Comparison of ENCODE assay signal across 21 cellular contexts in the genomic region with DNA sequence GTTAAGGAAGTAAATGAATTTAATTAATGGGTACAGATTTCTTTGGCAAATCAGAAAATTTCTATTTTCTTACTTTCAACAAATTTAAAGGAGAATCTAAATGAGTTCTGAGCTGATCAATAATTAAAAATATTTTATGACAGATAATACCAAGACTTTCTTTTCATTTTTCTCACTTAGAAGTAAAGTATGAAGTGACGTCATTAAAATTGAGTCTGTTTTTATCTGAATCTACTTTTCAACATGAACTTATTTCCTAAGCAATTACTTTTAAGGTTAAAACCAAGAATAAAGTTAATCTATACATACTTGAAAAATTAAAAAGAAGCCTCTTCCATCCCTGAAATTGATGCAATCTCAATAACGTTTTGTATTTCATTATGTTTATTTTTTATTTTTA.
A peak's percentile ranks its signal among the peaks of the same experiment; 100 is the strongest.
DNase-seq lines count a peak whose midpoint lies in the region; ATAC-seq, FAIRE-seq and TF ChIP-seq lines count a peak whose summit lies in the region.
"Had no signal": no experiment of that assay in that cellular context is flagged by ENCODE, and none has a peak within 500 bp of the region (broad histone marks: within the 10 kb centered on the region; RNA-seq: fewer than 3 reads in every experiment).

No MANE protein-coding gene starts in this region.

- WGBS in HepG2 (ENCODE audit: low lambda C conversion rate) = 4% methylated on average over 2 of the region's 2 CpGs
- WGBS in right lobe of liver (ENCODE audit: insufficient coverage, low coverage, low lambda C conversion rate, missing lambda C conversion rate) = 37% methylated on average over 2 of the region's 2 CpGs

- TF ChIP-seq CTCF in HepG2 (CRISPR knock-in tag; IDR thresholded peaks at IDR 0.05) (no peak), right lobe of liver (IDR thresholded peaks at IDR 0.05) (no peak)

- no peaks in the 10 kb centered on the region for H3K4me1 ChIP-seq in HepG2 (ENCODE audit: insufficient read depth, low read length)
- H3K4me1 ChIP-seq in right lobe of liver = no peaks in the 10 kb centered on the region
- H3K4me1 ChIP-seq: A549; BLaER1 treated with 17β-estradiol and CSF1 and Interleukin-3, amounts not matched to agents 10 nM and 100 nM; Caco-2 had no signal

- H3K36me3 ChIP-seq in HepG2 (replicated peaks in 1 of 2; ENCODE audit: control insufficient read depth in 1 of 2, insufficient read depth in 2 of 2, low read length in 2 of 2) (no peaks in the 10 kb centered on the region), right lobe of liver (no peaks in the 10 kb centered on the region)
- H3K36me3 ChIP-seq: BLaER1 treated with 17β-estradiol and CSF1 and Interleukin-3, amounts not matched to agents 10 nM and 100 nM had no signal

- CTCF ChIA-PET in HepG2 (lab: Yijun Ruan, JAX; ENCODE audit: low intra/inter-chr PET ratio, low total read pairs) = no interaction called here

- POLR2A ChIA-PET in HepG2 (lab: Yijun Ruan, JAX) = no interaction called here

- no peak overlapping the region for H3K4me3 ChIP-seq in HepG2 (replicated peaks in 1 of 3; ENCODE audit: insufficient read depth in 1 of 3, low read depth in 2 of 3, low read length in 3 of 3)
- no peak overlapping the region for H3K4me3 ChIP-seq in right lobe of liver
- H3K4me3 ChIP-seq: A549; BLaER1 treated with 17β-estradiol and CSF1 and Interleukin-3, amounts not matched to agents 10 nM and 100 nM had no signal

- in situ Hi-C loops in HepG2 (cut with HindIII; ENCODE audit: extremely low pct_ligation_motif_present, low pct_unique_long_range_greater_than_20kb) = no loop called here

- H3K27ac ChIP-seq in HepG2 (ENCODE audit: extremely low read length, insufficient read depth, low read length) (no peak overlapping the region), right lobe of liver (no peak overlapping the region)
- H3K27ac ChIP-seq: 22Rv1; A549; BLaER1 treated with 17β-estradiol and CSF1 and Interleukin-3, amounts not matched to agents 10 nM and 100 nM; C4-2B had no signal

- H3K79me2 ChIP-seq in HepG2 (ENCODE audit: insufficient read depth, low read length) = no peaks in the 10 kb centered on the region

- no peak for ATAC-seq in HepG2
- ATAC-seq in right lobe of liver = no peak
- ATAC-seq: A549; CD8-positive, alpha-beta T cell had no signal

- no peak for FAIRE-seq in HepG2 (lab: Jason Lieb, UNC)
- peak; percentile 18 for FAIRE-seq in colon (lab: Jason Lieb, UNC)
- FAIRE-seq: A549, D721Med, G401.6, GM12892, GM18507, GM19239 had no signal

- H4K20me1 ChIP-seq in HepG2 (ENCODE audit: insufficient read depth, low read length) = no peaks in the 10 kb centered on the region
- H4K20me1 ChIP-seq: BLaER1 treated with 17β-estradiol and CSF1 and Interleukin-3, amounts not matched to agents 10 nM and 100 nM had no signal

- no peak overlapping the region for H2AFZ ChIP-seq in HepG2 (ENCODE audit: low read length)

- DNase-seq in HepG2 (ENCODE audit: low spot score) (no peak), right lobe of liver (no peak), Kasumi-1 (lab: John Stamatoyannopoulos, UW) (no peak), NCI-H345 treated with DMSO at 0.1 percent for 48 hours (lab: John Stamatoyannopoulos, UW; ENCODE audit: unreplicated experiment) (no peak)
- DNase-seq: AML-193; Caco-2; Calu3; CD4-positive, alpha-beta T cell; CD8-positive, alpha-beta T cell; DMS79 treated with DMSO at 0.1 percent for 48 hours; GF-D8 had no signal

- H3K4me2 ChIP-seq in HepG2 (ENCODE audit: low read depth, low read length) = no peak overlapping the region
- H3K4me2 ChIP-seq: A549; BLaER1 treated with 17β-estradiol and CSF1 and Interleukin-3, amounts not matched to agents 10 nM and 100 nM had no signal

- no peaks in the 10 kb centered on the region for H3K27me3 ChIP-seq in HepG2 (ENCODE audit: control insufficient read depth in 1 of 2, insufficient read depth in 2 of 2, low read length in 2 of 2)
- no peaks in the 10 kb centered on the region for H3K27me3 ChIP-seq in right lobe of liver
- H3K27me3 ChIP-seq: BLaER1 treated with 17β-estradiol and CSF1 and Interleukin-3, amounts not matched to agents 10 nM and 100 nM had no signal

- H3K9me3 ChIP-seq in HepG2 (ENCODE audit: low read length) (no peaks in the 10 kb centered on the region), right lobe of liver (no peaks in the 10 kb centered on the region)
- H3K9me3 ChIP-seq: A549; BLaER1 treated with 17β-estradiol and CSF1 and Interleukin-3, amounts not matched to agents 10 nM and 100 nM; Caco-2 had no signal

- TF ChIP-seq POLR2A in HepG2 (IDR thresholded peaks at IDR 0.05; ENCODE audit: insufficient read depth in 1 of 2, low read depth in 2 of 2, low read length in 2 of 2) (no peak), right lobe of liver (IDR thresholded peaks at IDR 0.05) (no peak)

- TF ChIP-seq RAD21 in HepG2 (CRISPR knock-in tag; IDR thresholded peaks at IDR 0.05) = no peak

- intact Hi-C loops in HepG2 (cut with micrococcal nuclease; ENCODE audit: unreplicated experiment) = no loop called here
- intact Hi-C loops in right lobe of liver (cut with DNase I) = no loop called here

- TF ChIP-seq EP300 in HepG2 (IDR thresholded peaks at IDR 0.05; ENCODE audit: low read depth in 2 of 2, low read length in 2 of 2) = no peak
- TF ChIP-seq EP300 in HepG2 (CRISPR knock-in tag; IDR thresholded peaks at IDR 0.05; ENCODE audit: borderline replicate concordance) = no peak

- BruUV-seq in HepG2 (replicated peaks; lab: Mats Ljungman, UMichigan) = no TSS peak

- no peak overlapping the region for H3K9ac ChIP-seq in HepG2 (ENCODE audit: insufficient read depth, low read depth, low read length)
- H3K9ac ChIP-seq: BLaER1 treated with 17β-estradiol and CSF1 and Interleukin-3, amounts not matched to agents 10 nM and 100 nM had no signal

TF ChIP-seq in HepG2, 621 proteins besides CTCF, POLR2A, EP300 and RAD21 (continues in another document):
- TF ChIP-seq ZNF430 (CRISPR knock-in tag; IDR thresholded peaks at IDR 0.05) (no peak), ZNF337 (CRISPR knock-in tag; IDR thresholded peaks at IDR 0.05; ENCODE audit: borderline replicate concordance, low read depth) (no peak), ZNF552 (CRISPR knock-in tag; IDR thresholded peaks at IDR 0.05; ENCODE audit: borderline replicate concordance) (no peak), SNAPC2 (CRISPR knock-in tag; IDR thresholded peaks at IDR 0.05) (no peak), ATF7 (IDR thresholded peaks at IDR 0.05) (peak; percentile 97), ATF7 (CRISPR knock-in tag; IDR thresholded peaks at IDR 0.05) (no peak), ESRRA (CRISPR knock-in tag; IDR thresholded peaks at IDR 0.05; ENCODE audit: low read depth) (no peak), ZNF891 (CRISPR knock-in tag; IDR thresholded peaks at IDR 0.05) (no peak), NKX3-1 (CRISPR knock-in tag; IDR thresholded peaks at IDR 0.05) (no peak), PHB2 (IDR thresholded peaks at IDR 0.05; ENCODE audit: partially characterized antibody) (no peak), LRRFIP1 (CRISPR knock-in tag; conservative IDR thresholded peaks at IDR 0.05) (no peak), FOXC1 (CRISPR knock-in tag; IDR thresholded peaks at IDR 0.05; ENCODE audit: borderline replicate concordance) (no peak), RFX3 (CRISPR knock-in tag; IDR thresholded peaks at IDR 0.05) (no peak), ZNF207 (IDR thresholded peaks at IDR 0.05; ENCODE audit: borderline replicate concordance) (no peak)
- TF ChIP-seq, protein P1, sequence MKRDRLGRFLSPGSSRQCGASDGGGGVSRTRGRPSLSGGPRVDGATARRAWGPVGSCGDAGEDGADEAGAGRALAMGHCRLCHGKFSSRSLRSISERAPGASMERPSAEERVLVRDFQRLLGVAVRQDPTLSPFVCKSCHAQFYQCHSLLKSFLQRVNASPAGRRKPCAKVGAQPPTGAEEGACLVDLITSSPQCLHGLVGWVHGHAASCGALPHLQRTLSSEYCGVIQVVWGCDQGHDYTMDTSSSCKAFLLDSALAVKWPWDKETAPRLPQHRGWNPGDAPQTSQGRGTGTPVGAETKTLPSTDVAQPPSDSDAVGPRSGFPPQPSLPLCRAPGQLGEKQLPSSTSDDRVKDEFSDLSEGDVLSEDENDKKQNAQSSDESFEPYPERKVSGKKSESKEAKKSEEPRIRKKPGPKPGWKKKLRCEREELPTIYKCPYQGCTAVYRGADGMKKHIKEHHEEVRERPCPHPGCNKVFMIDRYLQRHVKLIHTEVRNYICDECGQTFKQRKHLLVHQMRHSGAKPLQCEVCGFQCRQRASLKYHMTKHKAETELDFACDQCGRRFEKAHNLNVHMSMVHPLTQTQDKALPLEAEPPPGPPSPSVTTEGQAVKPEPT (CRISPR knock-in tag; IDR thresholded peaks at IDR 0.05; ENCODE audit: low read depth) = no peak
- TF ChIP-seq, protein P2, sequence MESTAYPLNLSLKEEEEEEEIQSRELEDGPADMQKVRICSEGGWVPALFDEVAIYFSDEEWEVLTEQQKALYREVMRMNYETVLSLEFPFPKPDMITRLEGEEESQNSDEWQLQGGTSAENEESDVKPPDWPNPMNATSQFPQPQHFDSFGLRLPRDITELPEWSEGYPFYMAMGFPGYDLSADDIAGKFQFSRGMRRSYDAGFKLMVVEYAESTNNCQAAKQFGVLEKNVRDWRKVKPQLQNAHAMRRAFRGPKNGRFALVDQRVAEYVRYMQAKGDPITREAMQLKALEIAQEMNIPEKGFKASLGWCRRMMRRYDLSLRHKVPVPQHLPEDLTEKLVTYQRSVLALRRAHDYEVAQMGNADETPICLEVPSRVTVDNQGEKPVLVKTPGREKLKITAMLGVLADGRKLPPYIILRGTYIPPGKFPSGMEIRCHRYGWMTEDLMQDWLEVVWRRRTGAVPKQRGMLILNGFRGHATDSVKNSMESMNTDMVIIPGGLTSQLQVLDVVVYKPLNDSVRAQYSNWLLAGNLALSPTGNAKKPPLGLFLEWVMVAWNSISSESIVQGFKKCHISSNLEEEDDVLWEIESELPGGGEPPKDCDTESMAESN (CRISPR knock-in tag; conservative IDR thresholded peaks at IDR 0.05) = no peak
